ENCODE assay signal across 14 cellular contexts in the genomic region with DNA sequence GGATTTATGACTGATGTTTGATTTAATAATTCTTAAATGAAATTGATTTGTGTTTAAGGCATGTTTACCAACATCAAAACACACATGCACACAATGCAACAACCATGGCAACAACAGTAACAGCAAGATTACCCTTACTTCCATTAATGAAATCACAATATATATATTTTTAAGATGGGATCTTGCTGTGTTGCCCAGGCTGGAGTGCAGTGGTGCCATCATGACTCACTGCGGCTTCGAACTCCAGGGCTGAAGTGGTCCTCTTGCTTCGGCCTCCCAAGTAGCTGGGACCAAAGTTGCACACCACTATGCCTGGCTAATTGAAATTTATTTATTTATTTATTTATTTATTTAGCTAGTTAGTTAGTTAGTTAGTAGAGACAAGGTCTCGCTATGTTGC. TPM values are rescaled to one million over a fixed set of nuclear protein-coding genes. Genes with fewer than 3 reads are reported as not detected.
A peak's percentile ranks its signal among the peaks of the same experiment; 100 is the strongest.
DNase-seq lines count a peak whose midpoint lies in the region; ATAC-seq and TF ChIP-seq lines count a peak whose summit lies in the region.
"Had no signal": no experiment of that assay in that cellular context is flagged by ENCODE, and none has a peak within 500 bp of the region (broad histone marks: within the 10 kb centered on the region; RNA-seq: fewer than 3 reads in every experiment).

No MANE protein-coding gene starts in this region.

- CTCF ChIA-PET in CD4-positive, alpha-beta T cell (lab: Charles Lee), result interaction anchor here (1.9 kb wide), 1 partner anchor 28 kb away, joined by 4 read pairs; no protein-coding TSS in a partner anchor
- CTCF ChIA-PET in HEK293 (lab: Yijun Ruan, JAX) (no interaction called here), WTC11 (lab: Charles Lee) (no interaction called here)

- POLR2A ChIA-PET in CD4-positive, alpha-beta T cell (lab: Charles Lee), result interaction anchor here (0.9 to 2.5 kb wide), 4 partner anchors 17 to 595 kb away, joined by 3 to 7 read pairs (median 4); partner anchors contain the start of gene NEK7
- POLR2A ChIA-PET in HEK293 (lab: Yijun Ruan, JAX), result no interaction called here
- POLR2A ChIA-PET in WTC11 (lab: Charles Lee), result no interaction called here

- no peaks in the 10 kb centered on the region for H3K36me3 Mint-ChIP-seq in CD4-positive, alpha-beta T cell (ENCODE audit: low read depth)
- H3K36me3 Mint-ChIP-seq in WTC11, result no peaks in the 10 kb centered on the region
- peaks cover 9% of the 10 kb centered on the region for H3K36me3 Mint-ChIP-seq in central memory CD8-positive, alpha-beta T cell (ENCODE audit: insufficient read depth)
- H3K36me3 Mint-ChIP-seq: CD8-positive, alpha-beta T cell had no signal

- peaks cover 8% of the 10 kb centered on the region for H3K4me1 ChIP-seq in HEK293 (ENCODE audit: control insufficient read depth, insufficient read depth, low read length)

- no peak overlapping the region for H3K4me3 ChIP-seq in HEK293 (ENCODE audit: low read depth, low read length)

- ATAC-seq in CD4-positive, alpha-beta T cell (ENCODE audit: poor library complexity), result no peak
- no peak for ATAC-seq in WTC11
- ATAC-seq in central memory CD8-positive, alpha-beta T cell (replicated peaks; ENCODE audit: extremely low read depth, poor library complexity, severe bottlenecking), result no peak
- ATAC-seq: CD8-positive, alpha-beta T cell had no signal

- no peak overlapping the region for H3K27ac ChIP-seq in CD4-positive, alpha-beta T cell (ENCODE audit: low read depth, low read length)
- H3K27ac ChIP-seq in HEK293 (ENCODE audit: extremely low read depth, low read depth, low read length), result no peak overlapping the region

- H3K4me3 Mint-ChIP-seq in CD4-positive, alpha-beta T cell, result no peak overlapping the region
- no peak overlapping the region for H3K4me3 Mint-ChIP-seq in WTC11
- no peak overlapping the region for H3K4me3 Mint-ChIP-seq in central memory CD8-positive, alpha-beta T cell
- H3K4me3 Mint-ChIP-seq: CD8-positive, alpha-beta T cell had no signal

- no peaks in the 10 kb centered on the region for H3K9me3 Mint-ChIP-seq in CD4-positive, alpha-beta T cell
- no peaks in the 10 kb centered on the region for H3K9me3 Mint-ChIP-seq in WTC11
- H3K9me3 Mint-ChIP-seq in central memory CD8-positive, alpha-beta T cell, result no peaks in the 10 kb centered on the region
- H3K9me3 Mint-ChIP-seq: CD8-positive, alpha-beta T cell had no signal

- H3K27me3 ChIP-seq in CD4-positive, alpha-beta T cell (ENCODE audit: control insufficient read depth, insufficient read depth, low read length), result no peaks in the 10 kb centered on the region

- H3K4me1 Mint-ChIP-seq in CD4-positive, alpha-beta T cell (ENCODE audit: low read depth), result peaks cover 91% of the 10 kb centered on the region
- H3K4me1 Mint-ChIP-seq in WTC11, result peaks cover 7% of the 10 kb centered on the region; the same call in 1 of the 2 replicates
- H3K4me1 Mint-ChIP-seq in central memory CD8-positive, alpha-beta T cell, result peaks cover 64% of the 10 kb centered on the region

- no peak for TF ChIP-seq CTCF in CD4-positive, alpha-beta T cell (IDR thresholded peaks at IDR 0.05)
- TF ChIP-seq CTCF in HEK293 (tag by site-specific recombination; IDR thresholded peaks at IDR 0.05) (no peak), WTC11 (IDR thresholded peaks at IDR 0.05) (no peak)

- H3K27ac Mint-ChIP-seq in CD4-positive, alpha-beta T cell, result peak overlapping the region; percentile 81
- no peak overlapping the region for H3K27ac Mint-ChIP-seq in WTC11
- H3K27ac Mint-ChIP-seq in central memory CD8-positive, alpha-beta T cell (ENCODE audit: low read depth), result peak overlapping the region; percentile 89

- H3K27me3 Mint-ChIP-seq in CD4-positive, alpha-beta T cell, result no peaks in the 10 kb centered on the region
- H3K27me3 Mint-ChIP-seq in WTC11 (ENCODE audit: low read depth), result no peaks in the 10 kb centered on the region
- no peaks in the 10 kb centered on the region for H3K27me3 Mint-ChIP-seq in central memory CD8-positive, alpha-beta T cell

- no peaks in the 10 kb centered on the region for H3K9me3 ChIP-seq in CD4-positive, alpha-beta T cell (ENCODE audit: control insufficient read depth, low read length)
- H3K9me3 ChIP-seq in HEK293 (ENCODE audit: control insufficient read depth, insufficient read depth, low read depth, low read length), result no peaks in the 10 kb centered on the region

- H3K36me3 ChIP-seq in HEK293 (ENCODE audit: control insufficient read depth in 2 of 2, insufficient read depth in 1 of 2, low read length in 2 of 2), result no peaks in the 10 kb centered on the region

- DNase-seq in CD4-positive, alpha-beta T cell, result no peak
- no peak for DNase-seq in WTC11 (ENCODE audit: low spot score)
- DNase-seq in central memory CD8-positive, alpha-beta T cell (ENCODE audit: low spot score in 2 of 2), result no peak
- DNase-seq in DMS153 treated with DMSO at 0.1 percent for 48 hours (lab: John Stamatoyannopoulos, UW; ENCODE audit: unreplicated experiment), result no peak
- no peak for DNase-seq in NCI-H774 (lab: John Stamatoyannopoulos, UW)
- DNase-seq: C1 segment of cervical spinal cord; CD8-positive, alpha-beta T cell; DMS 273 treated with DMSO at 0.1 percent for 48 hours; DMS53; DMS79 treated with DMSO at 0.1 percent for 48 hours; GF-D8; H7; HCEC 1CT had no signal

- intact Hi-C loops in CD4-positive, alpha-beta T cell (cut with DNase I, micrococcal nuclease), result no loop called here

TF ChIP-seq in HEK293, 187 proteins besides CTCF, POLR2A, EP300 and RAD21:
- TF ChIP-seq ZNF658 (tag by site-specific recombination; IDR thresholded peaks at IDR 0.05) (no peak), ZNF121 (tag by site-specific recombination; IDR thresholded peaks at IDR 0.05) (peak; percentile 84)

TF ChIP-seq in WTC11, 78 proteins besides CTCF, POLR2A, EP300 and RAD21:
- no peak for TF ChIP-seq PRDM15 (CRISPR knock-in tag; IDR thresholded peaks at IDR 0.05)
- no peak for TF ChIP-seq CREM (CRISPR knock-in tag; IDR thresholded peaks at IDR 0.05)
- no peak for TF ChIP-seq ATF1 (CRISPR knock-in tag; IDR thresholded peaks at IDR 0.05)
- no peak for TF ChIP-seq FOXJ3 (CRISPR knock-in tag; IDR thresholded peaks at IDR 0.05; ENCODE audit: borderline replicate concordance)
- peak; percentile 42; the same call in 1 of the 2 replicates for TF ChIP-seq ZNF121 (CRISPR knock-in tag; IDR thresholded peaks at IDR 0.05)
- TF ChIP-seq SMAD4 (CRISPR knock-in tag; IDR thresholded peaks at IDR 0.05), result no peak

RNA-seq across cellular contexts. Expression of gene NEK7, which starts 27.7 kb away (rescaled TPM):
- total RNA-seq in CD4-positive, alpha-beta T cell, result 10 to 100 TPM; 11.8 to 13.0 TPM
- 10.3 to 13.3 TPM (median 11.3 TPM) in 3 replicates for total RNA-seq in WTC11 (2021)
